ENCODE assay signal across 1 cellular context in the genomic region with DNA sequence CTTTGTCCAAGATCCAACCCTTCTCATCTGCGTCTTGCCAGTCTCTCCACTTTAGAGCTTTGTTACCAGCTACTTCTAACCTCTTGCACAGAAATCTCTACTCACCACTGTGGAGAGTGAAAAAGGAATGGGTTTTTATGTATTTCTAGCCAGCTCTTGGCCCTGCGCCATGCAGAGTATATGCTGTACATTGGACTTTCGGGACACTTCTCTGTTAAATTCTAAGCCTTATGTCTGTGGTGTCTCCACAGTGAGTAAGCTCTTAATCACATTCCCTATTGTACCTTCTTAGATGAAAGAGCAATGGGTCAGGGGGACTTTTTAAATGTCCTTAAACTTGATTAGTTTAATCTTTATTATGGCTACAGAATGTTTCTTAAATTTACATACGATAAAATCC.
TF ChIP-seq lines count a peak whose summit lies in the region.

No MANE protein-coding gene starts in this region.

TF ChIP-seq in GM23338, 12 proteins besides CTCF, POLR2A, EP300 and RAD21:
- TF ChIP-seq, protein P1, sequence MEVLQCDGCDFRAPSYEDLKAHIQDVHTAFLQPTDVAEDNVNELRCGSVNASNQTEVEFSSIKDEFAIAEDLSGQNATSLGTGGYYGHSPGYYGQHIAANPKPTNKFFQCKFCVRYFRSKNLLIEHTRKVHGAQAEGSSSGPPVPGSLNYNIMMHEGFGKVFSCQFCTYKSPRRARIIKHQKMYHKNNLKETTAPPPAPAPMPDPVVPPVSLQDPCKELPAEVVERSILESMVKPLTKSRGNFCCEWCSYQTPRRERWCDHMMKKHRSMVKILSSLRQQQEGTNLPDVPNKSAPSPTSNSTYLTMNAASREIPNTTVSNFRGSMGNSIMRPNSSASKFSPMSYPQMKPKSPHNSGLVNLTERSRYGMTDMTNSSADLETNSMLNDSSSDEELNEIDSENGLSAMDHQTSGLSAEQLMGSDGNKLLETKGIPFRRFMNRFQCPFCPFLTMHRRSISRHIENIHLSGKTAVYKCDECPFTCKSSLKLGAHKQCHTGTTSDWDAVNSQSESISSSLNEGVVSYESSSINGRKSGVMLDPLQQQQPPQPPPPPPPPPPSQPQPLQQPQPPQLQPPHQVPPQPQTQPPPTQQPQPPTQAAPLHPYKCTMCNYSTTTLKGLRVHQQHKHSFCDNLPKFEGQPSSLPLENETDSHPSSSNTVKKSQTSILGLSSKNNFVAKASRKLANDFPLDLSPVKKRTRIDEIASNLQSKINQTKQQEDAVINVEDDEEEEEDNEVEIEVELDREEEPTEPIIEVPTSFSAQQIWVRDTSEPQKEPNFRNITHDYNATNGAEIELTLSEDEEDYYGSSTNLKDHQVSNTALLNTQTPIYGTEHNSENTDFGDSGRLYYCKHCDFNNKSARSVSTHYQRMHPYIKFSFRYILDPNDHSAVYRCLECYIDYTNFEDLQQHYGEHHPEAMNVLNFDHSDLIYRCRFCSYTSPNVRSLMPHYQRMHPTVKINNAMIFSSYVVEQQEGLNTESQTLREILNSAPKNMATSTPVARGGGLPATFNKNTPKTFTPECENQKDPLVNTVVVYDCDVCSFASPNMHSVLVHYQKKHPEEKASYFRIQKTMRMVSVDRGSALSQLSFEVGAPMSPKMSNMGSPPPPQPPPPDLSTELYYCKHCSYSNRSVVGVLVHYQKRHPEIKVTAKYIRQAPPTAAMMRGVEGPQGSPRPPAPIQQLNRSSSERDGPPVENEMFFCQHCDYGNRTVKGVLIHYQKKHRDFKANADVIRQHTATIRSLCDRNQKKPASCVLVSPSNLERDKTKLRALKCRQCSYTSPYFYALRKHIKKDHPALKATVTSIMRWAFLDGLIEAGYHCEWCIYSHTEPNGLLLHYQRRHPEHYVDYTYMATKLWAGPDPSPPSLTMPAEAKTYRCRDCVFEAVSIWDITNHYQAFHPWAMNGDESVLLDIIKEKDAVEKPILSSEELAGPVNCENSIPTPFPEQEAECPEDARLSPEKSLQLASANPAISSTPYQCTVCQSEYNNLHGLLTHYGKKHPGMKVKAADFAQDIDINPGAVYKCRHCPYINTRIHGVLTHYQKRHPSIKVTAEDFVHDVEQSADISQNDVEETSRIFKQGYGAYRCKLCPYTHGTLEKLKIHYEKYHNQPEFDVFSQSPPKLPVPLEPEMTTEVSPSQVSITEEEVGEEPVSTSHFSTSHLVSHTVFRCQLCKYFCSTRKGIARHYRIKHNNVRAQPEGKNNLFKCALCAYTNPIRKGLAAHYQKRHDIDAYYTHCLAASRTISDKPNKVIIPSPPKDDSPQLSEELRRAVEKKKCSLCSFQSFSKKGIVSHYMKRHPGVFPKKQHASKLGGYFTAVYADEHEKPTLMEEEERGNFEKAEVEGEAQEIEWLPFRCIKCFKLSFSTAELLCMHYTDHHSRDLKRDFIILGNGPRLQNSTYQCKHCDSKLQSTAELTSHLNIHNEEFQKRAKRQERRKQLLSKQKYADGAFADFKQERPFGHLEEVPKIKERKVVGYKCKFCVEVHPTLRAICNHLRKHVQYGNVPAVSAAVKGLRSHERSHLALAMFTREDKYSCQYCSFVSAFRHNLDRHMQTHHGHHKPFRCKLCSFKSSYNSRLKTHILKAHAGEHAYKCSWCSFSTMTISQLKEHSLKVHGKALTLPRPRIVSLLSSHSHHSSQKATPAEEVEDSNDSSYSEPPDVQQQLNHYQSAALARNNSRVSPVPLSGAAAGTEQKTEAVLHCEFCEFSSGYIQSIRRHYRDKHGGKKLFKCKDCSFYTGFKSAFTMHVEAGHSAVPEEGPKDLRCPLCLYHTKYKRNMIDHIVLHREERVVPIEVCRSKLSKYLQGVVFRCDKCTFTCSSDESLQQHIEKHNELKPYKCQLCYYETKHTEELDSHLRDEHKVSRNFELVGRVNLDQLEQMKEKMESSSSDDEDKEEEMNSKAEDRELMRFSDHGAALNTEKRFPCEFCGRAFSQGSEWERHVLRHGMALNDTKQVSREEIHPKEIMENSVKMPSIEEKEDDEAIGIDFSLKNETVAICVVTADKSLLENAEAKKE (CRISPR knock-in tag; IDR thresholded peaks at IDR 0.05): no peak
- TF ChIP-seq ZNF114 (CRISPR knock-in tag; IDR thresholded peaks at IDR 0.05): no peak
- TF ChIP-seq, protein P2, sequence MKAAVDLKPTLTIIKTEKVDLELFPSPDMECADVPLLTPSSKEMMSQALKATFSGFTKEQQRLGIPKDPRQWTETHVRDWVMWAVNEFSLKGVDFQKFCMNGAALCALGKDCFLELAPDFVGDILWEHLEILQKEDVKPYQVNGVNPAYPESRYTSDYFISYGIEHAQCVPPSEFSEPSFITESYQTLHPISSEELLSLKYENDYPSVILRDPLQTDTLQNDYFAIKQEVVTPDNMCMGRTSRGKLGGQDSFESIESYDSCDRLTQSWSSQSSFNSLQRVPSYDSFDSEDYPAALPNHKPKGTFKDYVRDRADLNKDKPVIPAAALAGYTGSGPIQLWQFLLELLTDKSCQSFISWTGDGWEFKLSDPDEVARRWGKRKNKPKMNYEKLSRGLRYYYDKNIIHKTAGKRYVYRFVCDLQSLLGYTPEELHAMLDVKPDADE (IDR thresholded peaks at IDR 0.05): no peak
- TF ChIP-seq POLR2AphosphoS5 (IDR thresholded peaks at IDR 0.05; ENCODE audit: low read depth): no peak
- TF ChIP-seq, protein P3, sequence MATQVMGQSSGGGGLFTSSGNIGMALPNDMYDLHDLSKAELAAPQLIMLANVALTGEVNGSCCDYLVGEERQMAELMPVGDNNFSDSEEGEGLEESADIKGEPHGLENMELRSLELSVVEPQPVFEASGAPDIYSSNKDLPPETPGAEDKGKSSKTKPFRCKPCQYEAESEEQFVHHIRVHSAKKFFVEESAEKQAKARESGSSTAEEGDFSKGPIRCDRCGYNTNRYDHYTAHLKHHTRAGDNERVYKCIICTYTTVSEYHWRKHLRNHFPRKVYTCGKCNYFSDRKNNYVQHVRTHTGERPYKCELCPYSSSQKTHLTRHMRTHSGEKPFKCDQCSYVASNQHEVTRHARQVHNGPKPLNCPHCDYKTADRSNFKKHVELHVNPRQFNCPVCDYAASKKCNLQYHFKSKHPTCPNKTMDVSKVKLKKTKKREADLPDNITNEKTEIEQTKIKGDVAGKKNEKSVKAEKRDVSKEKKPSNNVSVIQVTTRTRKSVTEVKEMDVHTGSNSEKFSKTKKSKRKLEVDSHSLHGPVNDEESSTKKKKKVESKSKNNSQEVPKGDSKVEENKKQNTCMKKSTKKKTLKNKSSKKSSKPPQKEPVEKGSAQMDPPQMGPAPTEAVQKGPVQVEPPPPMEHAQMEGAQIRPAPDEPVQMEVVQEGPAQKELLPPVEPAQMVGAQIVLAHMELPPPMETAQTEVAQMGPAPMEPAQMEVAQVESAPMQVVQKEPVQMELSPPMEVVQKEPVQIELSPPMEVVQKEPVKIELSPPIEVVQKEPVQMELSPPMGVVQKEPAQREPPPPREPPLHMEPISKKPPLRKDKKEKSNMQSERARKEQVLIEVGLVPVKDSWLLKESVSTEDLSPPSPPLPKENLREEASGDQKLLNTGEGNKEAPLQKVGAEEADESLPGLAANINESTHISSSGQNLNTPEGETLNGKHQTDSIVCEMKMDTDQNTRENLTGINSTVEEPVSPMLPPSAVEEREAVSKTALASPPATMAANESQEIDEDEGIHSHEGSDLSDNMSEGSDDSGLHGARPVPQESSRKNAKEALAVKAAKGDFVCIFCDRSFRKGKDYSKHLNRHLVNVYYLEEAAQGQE (IDR thresholded peaks at IDR 0.05; ENCODE audit: unreplicated experiment): no peak
- no peak for TF ChIP-seq JUNB (IDR thresholded peaks at IDR 0.05; ENCODE audit: unreplicated experiment)
- no peak for TF ChIP-seq EZH2 (IDR thresholded peaks at IDR 0.05; ENCODE audit: low read depth, unreplicated experiment)
- no peak for TF ChIP-seq ZNF331 (CRISPR knock-in tag; IDR thresholded peaks at IDR 0.05; ENCODE audit: low read depth)
- TF ChIP-seq NANOG (IDR thresholded peaks at IDR 0.05; ENCODE audit: borderline replicate concordance): no peak
- no peak for TF ChIP-seq CREB1 (CRISPR knock-in tag; IDR thresholded peaks at IDR 0.05; ENCODE audit: low read depth)
- no peak for TF ChIP-seq EZH2phosphoT487 (IDR thresholded peaks at IDR 0.05; ENCODE audit: unreplicated experiment)
- TF ChIP-seq STAT1 (IDR thresholded peaks at IDR 0.05; ENCODE audit: unreplicated experiment): no peak
